ENCODE assay signal across 8 cellular contexts in the genomic region with DNA sequence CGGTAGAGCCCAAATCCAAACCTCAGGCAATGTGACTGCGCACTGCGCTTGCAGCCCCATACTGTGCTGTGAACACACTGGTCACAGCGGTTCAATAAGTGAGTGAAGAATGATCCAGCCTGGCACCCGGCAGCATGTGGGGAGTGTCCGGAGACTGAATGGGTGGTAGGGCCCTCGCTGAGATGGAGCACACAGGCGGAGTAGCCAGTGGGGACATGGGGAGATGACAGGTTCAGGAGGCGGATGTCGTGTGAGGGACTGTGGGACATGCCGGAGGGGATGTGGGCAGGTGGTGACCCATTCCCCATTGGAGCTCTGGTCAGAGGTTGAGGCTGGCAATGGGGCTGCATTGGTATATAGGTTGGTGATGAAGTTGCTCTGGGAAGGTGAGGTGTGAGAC. TPM values are rescaled to one million over a fixed set of nuclear protein-coding genes. Genes with fewer than 3 reads are reported as not detected.
"Had no signal": no experiment of that assay in that cellular context is flagged by ENCODE, and none has a peak within 500 bp of the region (broad histone marks: within the 10 kb centered on the region; RNA-seq: fewer than 3 reads in every experiment).

No MANE protein-coding gene starts in this region.

RNA-seq across cellular contexts. Expression of gene SRARP, which starts 5.6 kb away (rescaled TPM):
- total RNA-seq: activated naive CD4-positive, alpha-beta T cell treated with anti-CD3 and anti-CD28 coated beads, Interleukin-2, amount 50 U/mL, for 72 hours; hepatocyte; liver; pancreas; renal cortical epithelial cell; upper lobe of right lung had no signal

RNA-seq across cellular contexts. Expression of gene HSPB7, which starts 8.2 kb away (rescaled TPM):
- total RNA-seq: activated naive CD4-positive, alpha-beta T cell treated with anti-CD3 and anti-CD28 coated beads, Interleukin-2, amount 50 U/mL, for 72 hours; dermis blood vessel endothelial cell; temporal lobe had no signal

RNA-seq across cellular contexts. Expression of gene CLCNKA, which starts 12.2 kb away (rescaled TPM):
- total RNA-seq: dermis blood vessel endothelial cell, liver, temporal lobe, upper lobe of right lung had no signal

RNA-seq across cellular contexts. Expression of gene CLCNKB, which starts 33.9 kb away (rescaled TPM):
- total RNA-seq: activated naive CD4-positive, alpha-beta T cell treated with anti-CD3 and anti-CD28 coated beads, Interleukin-2, amount 50 U/mL, for 72 hours; liver had no signal
